In the genomic region with DNA sequence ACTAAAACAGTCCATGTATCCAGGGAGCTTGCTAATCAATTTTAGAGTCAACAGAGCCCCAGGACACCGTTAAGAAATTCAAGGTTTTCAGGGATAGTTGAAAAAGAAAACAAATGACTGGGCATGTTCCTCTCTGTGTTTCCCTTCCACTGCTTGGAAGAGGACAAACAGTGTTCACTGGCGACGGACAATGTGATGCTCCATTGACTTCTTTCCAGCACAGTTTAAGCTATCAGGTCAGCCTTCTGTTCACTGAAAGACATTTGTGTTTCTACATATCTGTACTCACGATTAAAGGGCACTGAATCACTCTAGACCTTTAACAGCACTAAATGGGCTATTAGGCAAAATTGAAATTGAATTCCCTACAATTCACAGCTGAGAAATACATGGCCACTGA, we compare ENCODE assay signal across 19 cellular contexts.
DNase-seq lines count a peak whose midpoint lies in the region; ATAC-seq, FAIRE-seq and TF ChIP-seq lines count a peak whose summit lies in the region.
"Had no signal": no experiment of that assay in that cellular context is flagged by ENCODE, and none has a peak within 500 bp of the region (broad histone marks: within the 10 kb centered on the region; RNA-seq: fewer than 3 reads in every experiment).

No MANE protein-coding gene starts in this region.

- intact Hi-C loops in sciatic nerve (cut with DNase I): no loop called here
- intact Hi-C loops in ascending aorta (cut with DNase I): no loop called here

- no peaks in the 10 kb centered on the region for H3K27me3 ChIP-seq in ascending aorta

- H3K4me3 ChIP-seq in ascending aorta: no peak overlapping the region
- H3K4me3 ChIP-seq: HAP-1, SK-N-MC had no signal

- H3K9me3 ChIP-seq in ascending aorta: no peaks in the 10 kb centered on the region
- H3K9me3 ChIP-seq: HAP-1 had no signal

- H3K36me3 ChIP-seq in ascending aorta: no peaks in the 10 kb centered on the region
- H3K36me3 ChIP-seq: HAP-1 had no signal

- H3K27ac ChIP-seq in ascending aorta: no peak overlapping the region
- H3K27ac ChIP-seq: SK-N-MC had no signal

- DNase-seq in GM12891 (ENCODE audit: insufficient read length, low spot score): no peak
- DNase-seq in NCI-H69 (lab: John Stamatoyannopoulos, UW): peak; percentile 10
- DNase-seq in sciatic nerve (ENCODE audit: low spot score): no peak
- DNase-seq in ascending aorta (ENCODE audit: low spot score in 2 of 2): no peak
- DNase-seq in activated T-cell treated with anti-CD3 and anti-CD28 coated beads for 4 hours: no peak
- no peak for DNase-seq in NCI-H2107 (lab: John Stamatoyannopoulos, UW)
- DNase-seq: CD8-positive, alpha-beta memory T cell; DMS79; IMR-90; NCI-H1417 treated with DMSO at 0.1 percent for 48 hours; NCI-H2029 treated with DMSO at 0.1 percent for 48 hours; NCI-H2171 treated with DMSO at 0.1 percent for 48 hours; NCI-H446 treated with DMSO at 0.1 percent for 48 hours; NK-92 treated with Interleukin-12 subunit alpha and Interleukin-12 subunit beta, amount 100 ng/mL, for 24 hours; SHP77 had no signal

- ATAC-seq in sciatic nerve: peak; percentile 79

- no peaks in the 10 kb centered on the region for H3K4me1 ChIP-seq in ascending aorta
- H3K4me1 ChIP-seq: HAP-1 had no signal

- no peak for TF ChIP-seq CTCF in ascending aorta (IDR thresholded peaks at IDR 0.05)

- FAIRE-seq in GM12891 (lab: Jason Lieb, UNC) (peak; percentile 40), islet of Langerhans (lab: Jason Lieb, UNC) (peak; percentile 79)
- FAIRE-seq: RCC 7860 had no signal

- no peak for TF ChIP-seq POLR2A in GM12891 (IDR thresholded peaks at IDR 0.05; ENCODE audit: low read depth, low read length)

TF ChIP-seq in GM12891, 5 proteins besides CTCF, POLR2A, EP300 and RAD21:
- TF ChIP-seq PAX5 (IDR thresholded peaks at IDR 0.05; ENCODE audit: insufficient read depth, low read length, severe bottlenecking): no peak
- no peak for TF ChIP-seq POU2F2 (IDR thresholded peaks at IDR 0.05; ENCODE audit: low read depth, low read length)
- no peak for TF ChIP-seq SPI1 (IDR thresholded peaks at IDR 0.05; ENCODE audit: low read depth, low read length)
- no peak for TF ChIP-seq TAF1 (IDR thresholded peaks at IDR 0.05; ENCODE audit: low read depth, low read length)
- TF ChIP-seq POLR2AphosphoS5 (IDR thresholded peaks at IDR 0.05; ENCODE audit: low read depth, low read length): no peak
